In the genomic region with DNA sequence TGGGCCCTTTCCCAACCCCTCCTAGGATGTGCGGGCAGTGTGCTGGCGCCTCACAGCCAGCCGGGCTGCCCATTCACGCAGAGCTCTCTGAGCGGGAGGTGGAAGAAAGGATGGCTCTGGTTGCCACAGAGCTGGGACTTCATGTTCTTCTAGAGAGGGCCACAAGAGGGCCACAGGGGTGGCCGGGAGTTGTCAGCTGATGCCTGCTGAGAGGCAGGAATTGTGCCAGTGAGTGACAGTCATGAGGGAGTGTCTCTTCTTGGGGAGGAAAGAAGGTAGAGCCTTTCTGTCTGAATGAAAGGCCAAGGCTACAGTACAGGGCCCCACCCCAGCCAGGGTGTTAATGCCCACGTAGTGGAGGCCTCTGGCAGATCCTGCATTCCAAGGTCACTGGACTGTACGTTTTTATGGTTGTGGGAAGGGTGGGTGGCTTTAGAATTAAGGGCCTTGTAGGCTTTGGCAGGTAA, we compare ENCODE assay signal across 8 cellular contexts. TPM values are rescaled to one million over a fixed set of nuclear protein-coding genes. Genes with fewer than 3 reads are reported as not detected.
DNase-seq lines count a peak whose midpoint lies in the region; ATAC-seq and TF ChIP-seq lines count a peak whose summit lies in the region.

No MANE protein-coding gene starts in this region.

- H4K20me1 ChIP-seq in DND-41 (ENCODE audit: insufficient read depth, low read length) (no peaks in the 10 kb centered on the region), OCI-LY1 (ENCODE audit: insufficient read depth, low read length) (no peaks in the 10 kb centered on the region)

- H3K4me2 ChIP-seq in DND-41 (ENCODE audit: insufficient read depth, low read length) (no peak overlapping the region), OCI-LY1 (ENCODE audit: low read length) (no peak overlapping the region)

- ATAC-seq in DND-41 (ENCODE audit: insufficient read depth, low read depth) (peak; percentile 68), left colon (peak; percentile 92), HG02973 (IDR thresholded peaks at IDR 0.05; ENCODE audit: unreplicated experiment) (no peak)
- no peak for ATAC-seq in activated CD8-positive, alpha-beta memory T cell treated with anti-CD3 and anti-CD28 coated beads, Interleukin-2, amount 10 ng/mL, durations not matched to agents 7 days and 5 days

- no peaks in the 10 kb centered on the region for H3K9me2 ChIP-seq in OCI-LY1 (ENCODE audit: low read depth, low read length)

- H3K4me3 Mint-ChIP-seq in activated CD8-positive, alpha-beta memory T cell treated with anti-CD3 and anti-CD28 coated beads, Interleukin-2, amount 10 ng/mL, durations not matched to agents 7 days and 5 days, result no peak overlapping the region

- H3K27me3 Mint-ChIP-seq in activated CD8-positive, alpha-beta memory T cell treated with anti-CD3 and anti-CD28 coated beads, Interleukin-2, amount 10 ng/mL, durations not matched to agents 7 days and 5 days, result no peaks in the 10 kb centered on the region

- H3K4me3 ChIP-seq in DND-41 (ENCODE audit: low read depth in 1 of 2, low read length in 2 of 2) (no peak overlapping the region), HUES48 (ENCODE audit: low read depth, low read length) (no peak overlapping the region), OCI-LY1 (ENCODE audit: low read depth, low read length, poor library complexity, severe bottlenecking) (no peak overlapping the region), tibial nerve (no peak overlapping the region)

- CTCF ChIA-PET in activated CD8-positive, alpha-beta memory T cell treated with anti-CD3 and anti-CD28 coated beads, Interleukin-2, amount 10 ng/mL, durations not matched to agents 7 days and 5 days (lab: Charles Lee), result interaction anchor here (1.2 to 2.1 kb wide), 2 partner anchors 8 kb away, joined by 3 to 6 read pairs; a partner anchor contains a TSS

- H3K4me1 ChIP-seq in DND-41 (ENCODE audit: insufficient read depth, low read length), result peaks cover 9% of the 10 kb centered on the region; the same call in 1 of the 2 replicates
- H3K4me1 ChIP-seq in HUES48 (ENCODE audit: control insufficient read depth, insufficient read depth, low read length), result peaks cover 6% of the 10 kb centered on the region
- no peaks in the 10 kb centered on the region for H3K4me1 ChIP-seq in OCI-LY1 (ENCODE audit: insufficient read depth, low read length, severe bottlenecking)
- H3K4me1 ChIP-seq in tibial nerve, result peaks cover 0 to 36% (median 7%) of the 10 kb centered on the region in 4 donors

- H3K9ac ChIP-seq in DND-41 (ENCODE audit: low read depth, low read length), result no peak overlapping the region
- H3K9ac ChIP-seq in HUES48 (ENCODE audit: low read depth, low read length), result no peak overlapping the region
- H3K9ac ChIP-seq in OCI-LY1 (ENCODE audit: low read length), result no peak overlapping the region

- no peaks in the 10 kb centered on the region for H3K79me2 ChIP-seq in DND-41 (ENCODE audit: insufficient read depth, low read length)
- H3K79me2 ChIP-seq in OCI-LY1 (ENCODE audit: insufficient read depth, low read length), result no peaks in the 10 kb centered on the region

- H3K9me3 Mint-ChIP-seq in activated CD8-positive, alpha-beta memory T cell treated with anti-CD3 and anti-CD28 coated beads, Interleukin-2, amount 10 ng/mL, durations not matched to agents 7 days and 5 days (ENCODE audit: low read depth), result no peaks in the 10 kb centered on the region

- H3K9me3 ChIP-seq in DND-41 (ENCODE audit: insufficient read depth, low read length, severe bottlenecking), result no peaks in the 10 kb centered on the region
- no peaks in the 10 kb centered on the region for H3K9me3 ChIP-seq in HUES48 (ENCODE audit: control insufficient read depth, insufficient read depth, low read length)
- no peaks in the 10 kb centered on the region for H3K9me3 ChIP-seq in OCI-LY1 (ENCODE audit: low read length)
- H3K9me3 ChIP-seq in tibial nerve, result no peaks in the 10 kb centered on the region

- no peak overlapping the region for H2AFZ ChIP-seq in DND-41 (ENCODE audit: low read depth, low read length)
- H2AFZ ChIP-seq in OCI-LY1 (ENCODE audit: low read length), result no peak overlapping the region

- no peaks in the 10 kb centered on the region for H3K36me3 Mint-ChIP-seq in activated CD8-positive, alpha-beta memory T cell treated with anti-CD3 and anti-CD28 coated beads, Interleukin-2, amount 10 ng/mL, durations not matched to agents 7 days and 5 days

- 30 to 34% methylated on average over 8 of the region's 8 CpGs for WGBS in tibial nerve, 2 donors

- DNase-seq in DND-41 (no peak), caudate nucleus (lab: John Stamatoyannopoulos, UW) (peak; percentile 31 to 95 (median 80)), left colon (peak; percentile 84 to 90), tibial nerve (ENCODE audit: low spot score in 2 of 2) (peak in 1 of 2 donors; percentile 58)
- no peak for DNase-seq in activated CD8-positive, alpha-beta memory T cell treated with anti-CD3 and anti-CD28 coated beads, Interleukin-2, amount 10 ng/mL, durations not matched to agents 7 days and 5 days

- no peaks in the 10 kb centered on the region for H3K27me3 ChIP-seq in DND-41 (ENCODE audit: insufficient read depth, low read length, poor library complexity)
- H3K27me3 ChIP-seq in HUES48 (ENCODE audit: control insufficient read depth, insufficient read depth, low read length), result no peaks in the 10 kb centered on the region
- no peaks in the 10 kb centered on the region; the same call in 1 of the 2 replicates for H3K27me3 ChIP-seq in OCI-LY1 (ENCODE audit: insufficient read depth, low read length)
- H3K27me3 ChIP-seq in tibial nerve, result no peaks in the 10 kb centered on the region

- intact Hi-C loops in left colon (cut with DNase I, micrococcal nuclease), result no loop called here

- peaks cover 10% of the 10 kb centered on the region for H3K4me1 Mint-ChIP-seq in activated CD8-positive, alpha-beta memory T cell treated with anti-CD3 and anti-CD28 coated beads, Interleukin-2, amount 10 ng/mL, durations not matched to agents 7 days and 5 days

- TF ChIP-seq CTCF in DND-41 (IDR thresholded peaks at IDR 0.05; ENCODE audit: borderline replicate concordance, extremely low read depth, low read length, poor library complexity, severe bottlenecking) (peak; percentile 46), OCI-LY1 (IDR thresholded peaks at IDR 0.05; ENCODE audit: low read length) (peak; percentile 56), tibial nerve (IDR thresholded peaks at IDR 0.05) (peak; percentile 23 to 61 (median 39))

- no peak overlapping the region for H3K27ac Mint-ChIP-seq in activated CD8-positive, alpha-beta memory T cell treated with anti-CD3 and anti-CD28 coated beads, Interleukin-2, amount 10 ng/mL, durations not matched to agents 7 days and 5 days

- TF ChIP-seq EP300 in tibial nerve (IDR thresholded peaks at IDR 0.05), result peak; percentile 10 to 84

- H3K36me3 ChIP-seq in DND-41 (ENCODE audit: insufficient read depth, low read length), result peaks cover 3% of the 10 kb centered on the region
- H3K36me3 ChIP-seq in HUES48 (ENCODE audit: control insufficient read depth, insufficient read depth, low read length), result peaks cover 19% of the 10 kb centered on the region
- no peaks in the 10 kb centered on the region for H3K36me3 ChIP-seq in OCI-LY1 (ENCODE audit: insufficient read depth, low read length)
- H3K36me3 ChIP-seq in tibial nerve, result peaks cover 0 to 57% (median 0%) of the 10 kb centered on the region in 3 donors

- TF ChIP-seq POLR2A in tibial nerve (IDR thresholded peaks at IDR 0.05), result peak in 1 of 2 donors; percentile 43

- no peak overlapping the region for H3K27ac ChIP-seq in DND-41 (ENCODE audit: low read length)
- peak overlapping the region; percentile 72 for H3K27ac ChIP-seq in HUES48 (ENCODE audit: low read depth, low read length)
- H3K27ac ChIP-seq in OCI-LY1 (ENCODE audit: low read depth, low read length, poor library complexity, severe bottlenecking), result no peak overlapping the region
- H3K27ac ChIP-seq in caudate nucleus (ENCODE audit: low read depth, low read length), result peak overlapping the region; percentile 75
- H3K27ac ChIP-seq in tibial nerve, result peak overlapping the region; percentile 51 to 92 (median 69)

- H3F3A ChIP-seq in OCI-LY1 (ENCODE audit: insufficient read depth, low read length), result no peaks in the 10 kb centered on the region

RNA-seq across cellular contexts. Expression of a gene that starts 8.3 kb away (rescaled TPM):
- 10 to 100 TPM; 16.2 to 20.9 TPM for total RNA-seq in left colon
- 10 to 100 TPM; 35.0 to 45.3 (median 39.6) TPM for total RNA-seq in tibial nerve
- total RNA-seq in activated CD8-positive, alpha-beta memory T cell treated with anti-CD3 and anti-CD28 coated beads, Interleukin-2, amount 10 ng/mL, durations not matched to agents 7 days and 5 days, result 1 to 10 TPM; 3.1 to 4.5 TPM

RNA-seq across cellular contexts. Expression of a gene that starts 15.7 kb away (rescaled TPM):
- total RNA-seq in left colon (10 to 100 TPM; 73.2 to 89.9 TPM), tibial nerve (10 to 100 TPM; 51.3 to 86.3 (median 54.9) TPM)
- total RNA-seq in activated CD8-positive, alpha-beta memory T cell treated with anti-CD3 and anti-CD28 coated beads, Interleukin-2, amount 10 ng/mL, durations not matched to agents 7 days and 5 days, result 1 to 10 TPM; 3.4 to 4.1 TPM

RNA-seq across cellular contexts. Expression of a gene that starts 15.8 kb away (rescaled TPM):
- 10 to 100 TPM; 96.7 to 96.8 TPM for total RNA-seq in left colon
- total RNA-seq in tibial nerve, result 100 to 1,000 TPM in 1 of 4 donors, 10 to 100 TPM in 3; 65.1 to 181 (median 95.3) TPM
- total RNA-seq in activated CD8-positive, alpha-beta memory T cell treated with anti-CD3 and anti-CD28 coated beads, Interleukin-2, amount 10 ng/mL, durations not matched to agents 7 days and 5 days, result 100 to 1,000 TPM in 1 of 2 experiments, 10 to 100 TPM in 1; 84.3 to 104 TPM

RNA-seq across cellular contexts. Expression of a gene that starts 31.3 kb away (rescaled TPM):
- total RNA-seq in left colon (100 to 1,000 TPM; 245 to 322 TPM), tibial nerve (100 to 1,000 TPM; 173 to 248 (median 192) TPM)
- 100 to 1,000 TPM; 348 to 471 TPM for total RNA-seq in activated CD8-positive, alpha-beta memory T cell treated with anti-CD3 and anti-CD28 coated beads, Interleukin-2, amount 10 ng/mL, durations not matched to agents 7 days and 5 days

RNA-seq across cellular contexts. Expression of a gene that starts 32.3 kb away (rescaled TPM):
- total RNA-seq in left colon (not detected), tibial nerve (under 1 TPM in 3 of 4 donors, not detected in 1; 0.20 to 0.84 (median 0.44) TPM)
- not detected for total RNA-seq in activated CD8-positive, alpha-beta memory T cell treated with anti-CD3 and anti-CD28 coated beads, Interleukin-2, amount 10 ng/mL, durations not matched to agents 7 days and 5 days

Comparison
In these comparisons a context has a peak if more than half of its experiments do, and no peak if none do; other contexts are left out.
1. ATAC-seq: peak in DND-41 (single experiment) and left colon (single experiment); none in activated CD8-positive, alpha-beta memory T cell treated with anti-CD3 and anti-CD28 coated beads, Interleukin-2, amount 10 ng/mL, durations not matched to agents 7 days and 5 days (single experiment) and HG02973 (single experiment).
2. DNase-seq: peak in caudate nucleus (61 of 61) and left colon (2 of 2); none in DND-41 (single experiment) and activated CD8-positive, alpha-beta memory T cell treated with anti-CD3 and anti-CD28 coated beads, Interleukin-2, amount 10 ng/mL, durations not matched to agents 7 days and 5 days (single experiment).
3. H3K27ac ChIP-seq: peak in HUES48 (single experiment), caudate nucleus (single experiment) and tibial nerve (4 of 4); none in DND-41 (single experiment) and OCI-LY1 (single experiment).
4. RNA of a gene that starts 15.7 kb away (total RNA-seq): 73.2 to 89.9 TPM in left colon and 51.3 to 86.3 TPM in tibial nerve; 3.4 to 4.1 TPM in activated CD8-positive, alpha-beta memory T cell treated with anti-CD3 and anti-CD28 coated beads, Interleukin-2, amount 10 ng/mL, durations not matched to agents 7 days and 5 days; every median in the first group is over 10 times any median in the second.
5. Peak in every context shown above with its lines, with median percentiles within 50 percentile points of each other: CTCF ChIP-seq.